In the genomic region with DNA sequence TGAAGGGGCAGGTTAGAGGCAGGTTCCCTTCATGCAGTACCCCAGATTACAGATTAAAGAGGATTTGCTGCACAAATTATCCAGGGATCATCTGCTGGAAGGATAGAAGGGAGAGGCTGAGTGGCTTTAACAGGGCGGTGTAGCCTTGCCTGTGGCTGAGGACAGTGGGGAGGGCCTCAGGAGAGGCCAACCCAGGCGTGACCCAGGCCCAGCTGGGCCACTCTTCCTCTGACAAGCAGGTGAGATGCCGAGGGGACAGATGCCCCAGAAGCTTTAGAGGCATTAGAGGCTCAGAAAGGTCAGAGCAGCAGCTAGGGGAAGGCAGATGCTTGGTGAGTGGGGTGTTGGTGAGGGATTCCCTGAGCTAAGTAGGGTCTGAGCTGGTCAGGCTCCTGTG, we compare ENCODE assay signal across 9 cellular contexts. TPM values are rescaled to one million over a fixed set of nuclear protein-coding genes. Genes with fewer than 3 reads are reported as not detected.
DNase-seq lines count a peak whose midpoint lies in the region; ATAC-seq and TF ChIP-seq lines count a peak whose summit lies in the region.
"Had no signal": no experiment of that assay in that cellular context is flagged by ENCODE, and none has a peak within 500 bp of the region (broad histone marks: within the 10 kb centered on the region; RNA-seq: fewer than 3 reads in every experiment).

No MANE protein-coding gene starts in this region.

- ATAC-seq in HG03439 (IDR thresholded peaks at IDR 0.05; ENCODE audit: unreplicated experiment): no peak

- H3K4me3 ChIP-seq in PC-9: no peak overlapping the region
- peak overlapping the region; percentile 56 for H3K4me3 ChIP-seq in fibroblast of pulmonary artery (replicated peaks; ENCODE audit: low read depth, low read length)
- H3K4me3 ChIP-seq in parathyroid adenoma (ENCODE audit: low read depth, low read length): peak overlapping the region; percentile 42

- BruUV-seq in Calu3 (replicated peaks; lab: Mats Ljungman, UMichigan): no TSS peak
- BruUV-seq in PC-9 (replicated peaks; lab: Mats Ljungman, UMichigan): no TSS peak

- H3K9ac ChIP-seq in parathyroid adenoma: no peak overlapping the region

- no peaks in the 10 kb centered on the region for H3K9me3 ChIP-seq in PC-9 (ENCODE audit: insufficient read depth, low read depth)
- no peaks in the 10 kb centered on the region for H3K9me3 ChIP-seq in parathyroid adenoma (ENCODE audit: control insufficient read depth, low read length)

- H2AFZ ChIP-seq in PC-9 (no peak overlapping the region), parathyroid adenoma (peak overlapping the region; percentile 82)

- H3F3A ChIP-seq in PC-9 (ENCODE audit: insufficient read depth, low read depth): peaks cover 13% of the 10 kb centered on the region; the same call in 1 of the 2 replicates

- TF ChIP-seq CTCF in Calu3 (IDR thresholded peaks at IDR 0.05; ENCODE audit: unreplicated experiment): no peak
- no peak for TF ChIP-seq CTCF in PC-9 (conservative IDR thresholded peaks at IDR 0.05)
- TF ChIP-seq CTCF in fibroblast of pulmonary artery (IDR thresholded peaks at IDR 0.05; ENCODE audit: low read length, missing control alignments): no peak
- no peak for TF ChIP-seq CTCF in parathyroid adenoma (IDR thresholded peaks at IDR 0.05)

- no peaks in the 10 kb centered on the region for H3K9me3 Mint-ChIP-seq in Calu3 (ENCODE audit: low read depth, unreplicated experiment)
- H3K9me3 Mint-ChIP-seq: natural killer cell had no signal

- no peaks in the 10 kb centered on the region for H4K20me1 ChIP-seq in PC-9 (ENCODE audit: insufficient read depth)

- H3K9me2 ChIP-seq in PC-9 (ENCODE audit: insufficient read depth): no peaks in the 10 kb centered on the region

- H3K4me1 Mint-ChIP-seq in Calu3 (ENCODE audit: low read depth, unreplicated experiment): peaks cover 17% of the 10 kb centered on the region

- H3K27ac ChIP-seq in PC-9: no peak overlapping the region
- H3K27ac ChIP-seq in parathyroid adenoma: no peak overlapping the region

- intact Hi-C loops in Calu3 (cut with micrococcal nuclease; ENCODE audit: unreplicated experiment): no loop called here
- intact Hi-C loops in PC-9 (cut with micrococcal nuclease; ENCODE audit: unreplicated experiment): no loop called here

- H3K4me2 ChIP-seq in PC-9 (peak overlapping the region; percentile 73; the same call in 1 of the 2 replicates), parathyroid adenoma (ENCODE audit: low read length) (peak overlapping the region; percentile 65)

- H3K36me3 ChIP-seq in PC-9 (ENCODE audit: low read depth): no peaks in the 10 kb centered on the region
- H3K36me3 ChIP-seq in parathyroid adenoma (ENCODE audit: control insufficient read depth, insufficient read depth, low read length): no peaks in the 10 kb centered on the region

- H3K79me2 ChIP-seq in PC-9 (ENCODE audit: low read depth): no peaks in the 10 kb centered on the region
- no peaks in the 10 kb centered on the region for H3K79me2 ChIP-seq in parathyroid adenoma

- CTCF ChIA-PET in Calu3 (lab: Charles Lee) (no interaction called here), PC-9 (lab: Charles Lee) (no interaction called here)

- H3K27me3 ChIP-seq in PC-9 (ENCODE audit: insufficient read depth, low read depth): peaks cover 21% of the 10 kb centered on the region
- H3K27me3 ChIP-seq in parathyroid adenoma (ENCODE audit: control insufficient read depth, insufficient read depth, low read length): no peaks in the 10 kb centered on the region

- H3K27ac Mint-ChIP-seq in Calu3 (ENCODE audit: unreplicated experiment): no peak overlapping the region

- DNase-seq in Calu3 (no peak), PC-9 (no peak), fibroblast of pulmonary artery (ENCODE audit: low read depth) (no peak), RPMI8226 (no peak), NCI-H526 (lab: John Stamatoyannopoulos, UW) (no peak), GF-D8 (lab: John Stamatoyannopoulos, UW) (no peak)

- H3K4me1 ChIP-seq in PC-9 (replicated peaks; ENCODE audit: insufficient read depth) (peaks cover 15% of the 10 kb centered on the region), parathyroid adenoma (peaks cover 14% of the 10 kb centered on the region)

- peak overlapping the region; percentile 24 for H3K4me3 Mint-ChIP-seq in Calu3 (ENCODE audit: low read depth, unreplicated experiment)

- peaks cover 50% of the 10 kb centered on the region for H3K27me3 Mint-ChIP-seq in Calu3 (ENCODE audit: unreplicated experiment)

- peaks cover 6% of the 10 kb centered on the region for H3K36me3 Mint-ChIP-seq in Calu3 (ENCODE audit: insufficient read depth, unreplicated experiment)
- H3K36me3 Mint-ChIP-seq: natural killer cell had no signal

- POLR2A ChIA-PET in PC-9 (lab: Charles Lee; ENCODE audit: unreplicated experiment): no interaction called here

RNA-seq across cellular contexts. Expression of gene MTMR4, which starts 18.1 kb away (rescaled TPM):
- total RNA-seq in Calu3 (2022): 28.2 and 33.5 TPM in 2 replicates
- 35.1 and 39.6 TPM in 2 replicates for total RNA-seq in PC-9 (2021)

RNA-seq across cellular contexts. Expression of gene HSF5, which starts 44.3 kb away (rescaled TPM):
- total RNA-seq in Calu3 (2022) (0.07 TPM in 1 of 2 replicates, not detected in the other), PC-9 (2021) (not detected in 2 replicates)
